11 cellular contexts compared by ENCODE assay signal in genomic region chr4:173182403-173182802, GRCh38. TPM values are rescaled to one million over a fixed set of nuclear protein-coding genes. Genes with fewer than 3 reads are reported as not detected.
DNase-seq lines count a peak whose midpoint lies in the region; ATAC-seq, FAIRE-seq and TF ChIP-seq lines count a peak whose summit lies in the region.
"Had no signal": no experiment of that assay in that cellular context is flagged by ENCODE, and none has a peak within 500 bp of the region (broad histone marks: within the 10 kb centered on the region; RNA-seq: fewer than 3 reads in every experiment).

No MANE protein-coding gene starts in this region.

- no peak overlapping the region; the same call in 1 of the 2 replicates for H2BK5ac ChIP-seq in H1 (ENCODE audit: low read depth, low read length)

- H3K23ac ChIP-seq in H1 (ENCODE audit: insufficient read length), result no peak overlapping the region

- CTCF ChIA-PET in PC-3 (lab: Charles Lee) (interaction anchor here (0.6 kb wide), 1 partner anchor 190 kb away, joined by 4 read pairs; no protein-coding TSS in a partner anchor), H1 (lab: Charles Lee; ENCODE audit: partially characterized antibody) (interaction anchor here (0.7 to 1.1 kb wide), 5 partner anchors 57 to 348 kb away, joined by 3 to 4 read pairs (median 3); partner anchors contain the start of gene HAND2)

- no peak overlapping the region for H2BK20ac ChIP-seq in H1 (ENCODE audit: low read length)

- H2AFZ ChIP-seq in PC-3 (ENCODE audit: low read length) (no peak overlapping the region), H1 (ENCODE audit: low read length) (no peak overlapping the region)

- H3K79me2 ChIP-seq in PC-3 (ENCODE audit: low read length) (peaks cover 66% of the 10 kb centered on the region), H1 (ENCODE audit: control insufficient read depth in 1 of 2, insufficient read depth in 2 of 2, low read length in 2 of 2) (peaks cover 5 to 91% of the 10 kb centered on the region in 2 experiments)

- peak overlapping the region; percentile 61 for H3K9ac ChIP-seq in PC-3 (ENCODE audit: low read length)
- no peak overlapping the region for H3K9ac ChIP-seq in H1 (replicated peaks in 1 of 4; ENCODE audit: extremely low read depth in 1 of 4, low read depth in 3 of 4, low read length in 3 of 4)

- TF ChIP-seq POLR2A in H1 (IDR thresholded peaks at IDR 0.05; ENCODE audit: control extremely low read depth in 1 of 2, low read depth in 2 of 2, low read length in 2 of 2), result no peak

- FAIRE-seq in H1 (lab: Jason Lieb, UNC), result no peak

- no peak overlapping the region for H2BK120ac ChIP-seq in H1 (replicated peaks; ENCODE audit: low read depth, low read length)

- H3K9me3 ChIP-seq in PC-3 (ENCODE audit: low read length) (no peaks in the 10 kb centered on the region), H1 (ENCODE audit: insufficient read depth in 2 of 2, low read depth in 1 of 2, low read length in 1 of 2) (peaks cover 0 to 10% of the 10 kb centered on the region in 2 experiments; a peak in 1 of 4 replicates)

- intact Hi-C loops in PC-3 (cut with micrococcal nuclease), result loop anchor here (1.0 kb wide), 3 partner anchors 9 to 144 kb away; no protein-coding TSS in a partner anchor

- TF ChIP-seq CTCF in PC-3 (conservative IDR thresholded peaks at IDR 0.05; ENCODE audit: low read depth, low read length) (no peak), H1 (IDR thresholded peaks at IDR 0.05; ENCODE audit: control extremely low read depth in 1 of 3, insufficient read depth in 1 of 3, low read depth in 1 of 3, low read length in 3 of 3) (no peak)

- H3K56ac ChIP-seq in H1 (replicated peaks; ENCODE audit: insufficient read length, low read depth, low read length), result no peak overlapping the region

- no peaks in the 10 kb centered on the region for H3K27me3 ChIP-seq in PC-3 (ENCODE audit: low read length)
- no peaks in the 10 kb centered on the region for H3K27me3 ChIP-seq in H1 (replicated peaks in 1 of 4; ENCODE audit: control insufficient read depth in 3 of 4, extremely low read depth in 1 of 4, insufficient read depth in 3 of 4, low read length in 3 of 4)

- no peak overlapping the region for H3K4ac ChIP-seq in H1 (replicated peaks; ENCODE audit: insufficient read length, low read depth, low read length)

- H2AK5ac ChIP-seq in H1 (ENCODE audit: low read depth, low read length), result peak overlapping the region; percentile 98

- DNase-seq in GM04503 (ENCODE audit: low read depth) (peak; percentile 47), PC-3 (peak; percentile 82), H1 (ENCODE audit: low read depth in 1 of 2, low spot score in 2 of 2) (no peak), renal cortical epithelial cell (ENCODE audit: low read depth) (peak; percentile 79), KG1 (lab: John Stamatoyannopoulos, UW) (no peak), cortex of kidney (lab: John Stamatoyannopoulos, UW) (no peak)
- DNase-seq: activated CD4-positive, alpha-beta T cell treated with anti-CD3 and anti-CD28 coated beads for 1 hour; amygdala; stimulated activated CD4-positive, alpha-beta T cell treated with anti-CD3 and anti-CD28 coated beads, Interleukin-4, amount 100 ng/mL, for 24 hours had no signal

- no peak overlapping the region; the same call in 1 of the 2 replicates for H3K18ac ChIP-seq in H1 (ENCODE audit: extremely low read depth, low read length)

- H4K91ac ChIP-seq in H1 (replicated peaks; ENCODE audit: insufficient read length, low read length), result no peak overlapping the region

- H3K36me3 ChIP-seq in PC-3 (ENCODE audit: low read depth, low read length) (no peaks in the 10 kb centered on the region), H1 (ENCODE audit: control insufficient read depth in 2 of 4, insufficient read depth in 4 of 4, low read length in 3 of 4) (peaks cover 0 to 6% (median 0%) of the 10 kb centered on the region in 4 experiments; a peak in 3 of 8 replicates)

- TF ChIP-seq RAD21 in H1 (IDR thresholded peaks at IDR 0.05 in 1 of 2, conservative IDR thresholded peaks at IDR 0.05 in 1 of 2; ENCODE audit: low read depth in 2 of 2, low read length in 2 of 2), result no peak

- H4K8ac ChIP-seq in H1 (ENCODE audit: extremely low read depth, insufficient read depth, low read length), result no peak overlapping the region

- H3K23me2 ChIP-seq in H1 (ENCODE audit: low read depth, low read length), result peaks cover 3% of the 10 kb centered on the region; the same call in 1 of the 2 replicates

- WGBS in H1 (ENCODE audit: extremely low coverage in 1 of 2, insufficient coverage in 1 of 2, insufficient read length in 1 of 2, insufficient replicate concordance in 2 of 2, low coverage in 1 of 2, low lambda C conversion rate in 2 of 2, missing lambda C conversion rate in 1 of 2), 2 experiments, result 88% methylated on average over 4 of the region's 4 CpGs; no CpG with 5 or more reads in 1 of the 2 experiments

- H2BK12ac ChIP-seq in H1 (ENCODE audit: low read depth, low read length), result no peak overlapping the region

- H3K27ac ChIP-seq in PC-3 (ENCODE audit: low read length) (peak overlapping the region; percentile 91), H1 (ENCODE audit: low read depth, low read length) (no peak overlapping the region)

- no peak overlapping the region for H3K14ac ChIP-seq in H1 (ENCODE audit: insufficient read length)

- H3K4me3 ChIP-seq in PC-3 (ENCODE audit: low read length), result peak overlapping the region; percentile 39
- H3K4me3 ChIP-seq in H1 (ENCODE audit: extremely low read depth in 1 of 4, insufficient read depth in 2 of 4, low read depth in 3 of 4, low read length in 4 of 4), result no peak overlapping the region

- H3K79me1 ChIP-seq in H1 (ENCODE audit: low read depth, low read length), result no peaks in the 10 kb centered on the region

- peak; percentile 53 for ATAC-seq in PC-3
- ATAC-seq in HG03442 (IDR thresholded peaks at IDR 0.05; ENCODE audit: unreplicated experiment), result no peak
- ATAC-seq in GM21360 (IDR thresholded peaks at IDR 0.05; ENCODE audit: unreplicated experiment), result no peak

- TF ChIP-seq EP300 in H1 (IDR thresholded peaks at IDR 0.05; ENCODE audit: borderline replicate concordance in 1 of 2, low read depth in 2 of 2, low read length in 2 of 2), result no peak

- POLR2A ChIA-PET in PC-3 (lab: Charles Lee; ENCODE audit: unreplicated experiment) (interaction anchor here (0.6 kb wide), 1 partner anchor 336 kb away, joined by 3 read pairs; no protein-coding TSS in a partner anchor), H1 (lab: Charles Lee; ENCODE audit: partially characterized antibody) (interaction anchor here (0.7 kb wide), 2 partner anchors 10 to 16 kb away, joined by 3 read pairs; no protein-coding TSS in a partner anchor)

- H3K4me1 ChIP-seq in PC-3 (ENCODE audit: insufficient read depth, low read length), result peaks cover 36% of the 10 kb centered on the region
- H3K4me1 ChIP-seq in H1 (replicated peaks in 1 of 4; ENCODE audit: control insufficient read depth in 3 of 4, insufficient read depth in 4 of 4, low read length in 3 of 4), result peaks cover 0 to 3% (median under 1%) of the 10 kb centered on the region in 4 experiments; a peak in 3 of 7 replicates

- no TSS peak for BruUV-seq in PC-3 (replicated peaks; lab: Mats Ljungman, UMichigan)

- no peak overlapping the region for H2BK15ac ChIP-seq in H1 (ENCODE audit: low read length)

- peaks cover 4% of the 10 kb centered on the region for H3F3A ChIP-seq in PC-3 (ENCODE audit: low read length, unreplicated experiment)

- no peak overlapping the region for H4K5ac ChIP-seq in H1 (ENCODE audit: insufficient read length, low read depth, low read length)

- H4K20me1 ChIP-seq in PC-3 (ENCODE audit: low read length) (no peaks in the 10 kb centered on the region), H1 (replicated peaks in 1 of 2; ENCODE audit: control insufficient read depth in 1 of 2, insufficient read depth in 2 of 2, low read length in 2 of 2) (peaks cover 0 to 4% of the 10 kb centered on the region in 2 experiments)

- H3K4me2 ChIP-seq in PC-3 (ENCODE audit: low read length) (peak overlapping the region; percentile 75), H1 (ENCODE audit: insufficient read depth in 1 of 2, low read depth in 2 of 2, low read length in 2 of 2) (no peak overlapping the region)

- no peaks in the 10 kb centered on the region for H3K9me2 ChIP-seq in PC-3 (replicated peaks; ENCODE audit: low read length)

TF ChIP-seq in H1, 55 proteins besides CTCF, POLR2A, EP300 and RAD21:
- no peak for TF ChIP-seq ASH2L (IDR thresholded peaks at IDR 0.05; ENCODE audit: low read length)

RNA-seq across cellular contexts. Expression of gene GALNT7, which starts 13.8 kb away (rescaled TPM):
- total RNA-seq in PC-3 (2014; rRNA removed), result 13.8 and 16.3 TPM in 2 replicates
- 78.9 and 85.5 TPM in 2 replicates for total RNA-seq in H1 (2021; fragmentation: NEBNext Ultra II Directional; extraction: Animal tissue kit (Norgen Biotek cat#: 25700))
- polyA plus RNA-seq in H1 (2011; rRNA removed), result 11.1 and 22.4 TPM in 2 replicates
- polyA plus RNA-seq in H1 (2011; cell fraction: cytosol; rRNA removed), result 25.8 TPM
- 19.5 TPM for polyA plus RNA-seq in H1 (2011; cell fraction: nucleus; rRNA removed)
- 36.2 to 78.8 TPM (median 45.0 TPM) in 4 replicates for polyA plus RNA-seq in H1 (2012, experiment 1 of 2)
- polyA plus RNA-seq in H1 (2012, experiment 2 of 2), result 3.2 TPM
- 70.1 TPM for polyA plus RNA-seq in H1 (2013, experiment 1 of 2)
- polyA plus RNA-seq in H1 (2013, experiment 2 of 2), result 71.3 TPM
- polyA minus RNA-seq in H1 (2011; rRNA and poly(A)+ RNA removed), result 52.2 and 73.6 TPM in 2 replicates
- polyA minus RNA-seq in H1 (2011; cell fraction: cytosol; rRNA and poly(A)+ RNA removed), result 32.2 TPM
- polyA minus RNA-seq in H1 (2011; cell fraction: nucleus; rRNA and poly(A)+ RNA removed), result 71.8 TPM
- 86.4 and 112 TPM in 2 replicates for total RNA-seq in renal cortical epithelial cell

Comparison
In these comparisons a context has a peak if more than half of its experiments do, and no peak if none do; other contexts are left out.
1. DNase-seq: peak in GM04503 (single experiment), PC-3 (single experiment) and renal cortical epithelial cell (single experiment); none in H1 (0 of 2), KG1 (single experiment) and cortex of kidney (single experiment).